Comparison of ENCODE assay signal across 31 cellular contexts in the genomic region with DNA sequence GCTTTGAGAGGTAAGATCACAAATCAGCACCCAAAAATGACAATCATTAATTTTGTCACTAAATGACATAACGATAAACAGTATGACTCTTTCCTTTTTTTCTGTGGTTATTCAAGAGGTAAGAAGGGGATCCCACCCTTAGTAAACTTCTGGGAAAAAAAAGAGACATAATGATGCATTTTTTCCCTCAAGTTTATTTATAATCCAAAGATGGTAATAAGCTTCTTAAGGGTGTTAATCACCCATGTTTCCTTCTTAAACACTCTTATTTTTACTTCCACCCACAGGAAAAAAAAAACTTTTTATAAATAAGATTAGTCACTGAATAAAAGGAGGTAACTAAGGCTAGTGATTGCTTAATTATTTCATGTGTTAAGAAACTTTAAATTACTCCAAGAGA. TPM values are rescaled to one million over a fixed set of nuclear protein-coding genes. Genes with fewer than 3 reads are reported as not detected.
DNase-seq lines count a peak whose midpoint lies in the region; ATAC-seq and TF ChIP-seq lines count a peak whose summit lies in the region.
"Had no signal": no experiment of that assay in that cellular context is flagged by ENCODE, and none has a peak within 500 bp of the region (broad histone marks: within the 10 kb centered on the region; RNA-seq: fewer than 3 reads in every experiment).

No MANE protein-coding gene starts in this region.

- BruUV-seq in A673 (replicated peaks; lab: Mats Ljungman, UMichigan): no TSS peak

- H3K27ac ChIP-seq in A673 (ENCODE audit: low read depth, low read length, poor library complexity, severe bottlenecking) (no peak overlapping the region), GM23248 (no peak overlapping the region)
- H3K27ac ChIP-seq: SJSA1 had no signal

- H3K4me1 ChIP-seq in A673 (ENCODE audit: insufficient read depth, low read length, poor library complexity, severe bottlenecking) (peaks cover 36% of the 10 kb centered on the region), GM23248 (ENCODE audit: insufficient read depth) (peaks cover 7% of the 10 kb centered on the region; the same call in 1 of the 2 replicates)
- H3K4me1 ChIP-seq: SJSA1 had no signal

- H3K4me3 ChIP-seq in A673 (ENCODE audit: low read depth, low read length, poor library complexity, severe bottlenecking) (no peak overlapping the region), GM23248 (no peak overlapping the region)
- H3K4me3 ChIP-seq: BLaER1 treated with 17β-estradiol and CSF1 and Interleukin-3, amounts not matched to agents 10 nM and 100 nM; SJSA1 had no signal

- H3F3A ChIP-seq in GM23248 (ENCODE audit: insufficient read depth): no peaks in the 10 kb centered on the region

- H3K79me2 ChIP-seq in GM23248 (ENCODE audit: insufficient read depth): no peaks in the 10 kb centered on the region

- H3K9me2 ChIP-seq in GM23248 (ENCODE audit: insufficient read depth): no peaks in the 10 kb centered on the region

- H4K20me1 ChIP-seq in GM23248 (ENCODE audit: insufficient read depth): no peaks in the 10 kb centered on the region
- H4K20me1 ChIP-seq: BLaER1 treated with 17β-estradiol and CSF1 and Interleukin-3, amounts not matched to agents 10 nM and 100 nM had no signal

- intact Hi-C loops in activated CD8-positive, alpha-beta T cell treated with anti-CD3 and anti-CD28 coated beads for 36 hours (cut with micrococcal nuclease): no loop called here
- intact Hi-C loops in A673 (cut with micrococcal nuclease; ENCODE audit: unreplicated experiment): no loop called here

- H3K36me3 Mint-ChIP-seq in activated CD8-positive, alpha-beta T cell treated with anti-CD3 and anti-CD28 coated beads for 36 hours (ENCODE audit: low read depth): no peaks in the 10 kb centered on the region
- no peaks in the 10 kb centered on the region for H3K36me3 Mint-ChIP-seq in activated CD8-positive, alpha-beta T cell treated with anti-CD3 and anti-CD28 coated beads, Interleukin-2, amount 10 ng/mL, durations not matched to agents 7 days and 5 days (ENCODE audit: low read depth)
- H3K36me3 Mint-ChIP-seq: CD4-positive, alpha-beta memory T cell had no signal

- peaks cover 1% of the 10 kb centered on the region for H3K27me3 Mint-ChIP-seq in activated CD8-positive, alpha-beta T cell treated with anti-CD3 and anti-CD28 coated beads for 36 hours
- peaks cover 7% of the 10 kb centered on the region for H3K27me3 Mint-ChIP-seq in activated CD8-positive, alpha-beta T cell treated with anti-CD3 and anti-CD28 coated beads, Interleukin-2, amount 10 ng/mL, durations not matched to agents 7 days and 5 days (ENCODE audit: low read depth)
- H3K27me3 Mint-ChIP-seq: CD4-positive, alpha-beta memory T cell had no signal

- 96 to 100% methylated on average over 1 of the region's 1 CpG for WGBS in GM23248 (ENCODE audit: low coverage in 1 of 2, low lambda C conversion rate in 2 of 2, missing lambda C conversion rate in 2 of 2), 2 experiments

- no peaks in the 10 kb centered on the region for H3K9me3 Mint-ChIP-seq in activated CD8-positive, alpha-beta T cell treated with anti-CD3 and anti-CD28 coated beads for 36 hours
- no peaks in the 10 kb centered on the region for H3K9me3 Mint-ChIP-seq in activated CD8-positive, alpha-beta T cell treated with anti-CD3 and anti-CD28 coated beads, Interleukin-2, amount 10 ng/mL, durations not matched to agents 7 days and 5 days (ENCODE audit: insufficient read depth)
- H3K9me3 Mint-ChIP-seq: CD4-positive, alpha-beta memory T cell had no signal

- no peak for DNase-seq in activated CD8-positive, alpha-beta T cell treated with anti-CD3 and anti-CD28 coated beads for 36 hours
- DNase-seq in activated CD8-positive, alpha-beta T cell treated with anti-CD3 and anti-CD28 coated beads, Interleukin-2, amount 10 ng/mL, durations not matched to agents 7 days and 5 days: no peak
- DNase-seq in A673 (ENCODE audit: low spot score) (peak; percentile 68), GM23248 (peak; percentile 13), renal cortical epithelial cell (ENCODE audit: low read depth) (peak; percentile 63)
- DNase-seq: AML-193; CD4-positive, alpha-beta memory T cell; COR-L47; DMS 273 treated with DMSO at 0.1 percent for 48 hours; DMS79; EL; GF-D8; HCEC 1CT; IMR-90; KG1; NCI-H1048; NCI-H1417 treated with DMSO at 0.1 percent for 48 hours; NCI-H1694 treated with DMSO at 0.1 percent for 48 hours; NCI-H2081; NCI-H226; NCI-H510A; NCI-H69; Right ventricle myocardium superior; RPMI8226 had no signal

- no peak overlapping the region for H3K9ac ChIP-seq in GM23248
- H3K9ac ChIP-seq: BLaER1 treated with 17β-estradiol and CSF1 and Interleukin-3, amounts not matched to agents 10 nM and 100 nM had no signal

- ATAC-seq in activated CD8-positive, alpha-beta T cell treated with anti-CD3 and anti-CD28 coated beads for 36 hours: peak; percentile 45
- ATAC-seq in activated CD8-positive, alpha-beta T cell treated with anti-CD3 and anti-CD28 coated beads, Interleukin-2, amount 10 ng/mL, durations not matched to agents 7 days and 5 days: no peak
- ATAC-seq in GM21360 (IDR thresholded peaks at IDR 0.05; ENCODE audit: unreplicated experiment) (no peak), HG02973 (IDR thresholded peaks at IDR 0.05; ENCODE audit: unreplicated experiment) (no peak)

- no peak overlapping the region for H3K27ac Mint-ChIP-seq in activated CD8-positive, alpha-beta T cell treated with anti-CD3 and anti-CD28 coated beads for 36 hours
- H3K27ac Mint-ChIP-seq in activated CD8-positive, alpha-beta T cell treated with anti-CD3 and anti-CD28 coated beads, Interleukin-2, amount 10 ng/mL, durations not matched to agents 7 days and 5 days: no peak overlapping the region
- H3K27ac Mint-ChIP-seq: CD4-positive, alpha-beta memory T cell had no signal

- H3K9me3 ChIP-seq in A673 (ENCODE audit: low read depth, low read length, poor library complexity, severe bottlenecking): no peaks in the 10 kb centered on the region
- no peaks in the 10 kb centered on the region for H3K9me3 ChIP-seq in GM23248 (ENCODE audit: low read depth)
- H3K9me3 ChIP-seq: BLaER1 treated with 17β-estradiol and CSF1 and Interleukin-3, amounts not matched to agents 10 nM and 100 nM; SJSA1 had no signal

- CTCF ChIA-PET in activated CD8-positive, alpha-beta T cell treated with anti-CD3 and anti-CD28 coated beads for 36 hours (lab: Charles Lee): interaction anchor here (1.0 to 1.8 kb wide), 3 partner anchors 9 to 140 kb away, joined by 4 to 5 read pairs (median 5); no protein-coding TSS in a partner anchor
- CTCF ChIA-PET in activated CD8-positive, alpha-beta T cell treated with anti-CD3 and anti-CD28 coated beads, Interleukin-2, amount 10 ng/mL, durations not matched to agents 7 days and 5 days (lab: Charles Lee): no interaction called here
- CTCF ChIA-PET in A673 (lab: Charles Lee): interaction anchor here (0.6 kb wide), 1 partner anchor 18 kb away, joined by 3 read pairs; no protein-coding TSS in a partner anchor

- H3K4me3 Mint-ChIP-seq in activated CD8-positive, alpha-beta T cell treated with anti-CD3 and anti-CD28 coated beads for 36 hours: no peak overlapping the region
- H3K4me3 Mint-ChIP-seq in activated CD8-positive, alpha-beta T cell treated with anti-CD3 and anti-CD28 coated beads, Interleukin-2, amount 10 ng/mL, durations not matched to agents 7 days and 5 days: no peak overlapping the region
- H3K4me3 Mint-ChIP-seq: CD4-positive, alpha-beta memory T cell had no signal

- H3K36me3 ChIP-seq in A673 (ENCODE audit: insufficient read depth, low read length, poor library complexity, severe bottlenecking): no peaks in the 10 kb centered on the region
- H3K36me3 ChIP-seq in GM23248 (ENCODE audit: low read depth): no peaks in the 10 kb centered on the region
- H3K36me3 ChIP-seq: BLaER1 treated with 17β-estradiol and CSF1 and Interleukin-3, amounts not matched to agents 10 nM and 100 nM; SJSA1 had no signal

- no peaks in the 10 kb centered on the region for H3K27me3 ChIP-seq in A673 (replicated peaks; ENCODE audit: insufficient read depth, low read depth, low read length, poor library complexity)
- no peaks in the 10 kb centered on the region for H3K27me3 ChIP-seq in GM23248 (replicated peaks; ENCODE audit: insufficient read depth)

- no peak for TF ChIP-seq CTCF in activated CD8-positive, alpha-beta T cell treated with anti-CD3 and anti-CD28 coated beads for 36 hours (IDR thresholded peaks at IDR 0.05)
- no peak for TF ChIP-seq CTCF in A673 (conservative IDR thresholded peaks at IDR 0.05; ENCODE audit: low read depth, low read length)

- peaks cover 22% of the 10 kb centered on the region for H3K4me1 Mint-ChIP-seq in activated CD8-positive, alpha-beta T cell treated with anti-CD3 and anti-CD28 coated beads for 36 hours (ENCODE audit: low read depth)
- peaks cover 12% of the 10 kb centered on the region for H3K4me1 Mint-ChIP-seq in activated CD8-positive, alpha-beta T cell treated with anti-CD3 and anti-CD28 coated beads, Interleukin-2, amount 10 ng/mL, durations not matched to agents 7 days and 5 days (ENCODE audit: low read depth)

- H3K4me2 ChIP-seq in GM23248 (ENCODE audit: unreplicated experiment): no peak overlapping the region

- no peak overlapping the region for H2AFZ ChIP-seq in GM23248

- in situ Hi-C loops in GM23248 (cut with MboI): no loop called here

- POLR2A ChIA-PET in activated CD8-positive, alpha-beta T cell treated with anti-CD3 and anti-CD28 coated beads for 36 hours (lab: Charles Lee): no interaction called here
- POLR2A ChIA-PET in activated CD8-positive, alpha-beta T cell treated with anti-CD3 and anti-CD28 coated beads, Interleukin-2, amount 10 ng/mL, durations not matched to agents 7 days and 5 days (lab: Charles Lee): no interaction called here
- POLR2A ChIA-PET in A673 (lab: Charles Lee; ENCODE audit: low non-redundant PET): no interaction called here

RNA-seq across cellular contexts. Expression of a gene that starts 24.7 kb away (rescaled TPM):
- 10 to 100 TPM; 27.5 to 29.4 TPM for total RNA-seq in activated CD8-positive, alpha-beta T cell treated with anti-CD3 and anti-CD28 coated beads for 36 hours
- 10 to 100 TPM; 13.8 to 15.7 TPM for total RNA-seq in activated CD8-positive, alpha-beta T cell treated with anti-CD3 and anti-CD28 coated beads, Interleukin-2, amount 10 ng/mL, durations not matched to agents 7 days and 5 days
- 0.28 TPM in 1 of 2 replicates, not detected in the other for total RNA-seq in A673 (2021)
- total RNA-seq in GM23248 (2014; rRNA removed; shearing (Covaris generic)): not detected in 2 replicates
- not detected in 2 replicates for polyA plus RNA-seq in GM23248 (2016; fragmentation: Nextera tagmentation; extraction: Ambion mirVana)
- total RNA-seq in renal cortical epithelial cell: not detected in 2 replicates
- total RNA-seq: A172, H1, IMR-90, SJSA1 had no signal
- polyA plus RNA-seq: AG04450, H1, IMR-90 had no signal

RNA-seq across cellular contexts. Expression of a gene that starts 35.7 kb away (rescaled TPM):
- not detected for total RNA-seq in activated CD8-positive, alpha-beta T cell treated with anti-CD3 and anti-CD28 coated beads for 36 hours
- total RNA-seq in activated CD8-positive, alpha-beta T cell treated with anti-CD3 and anti-CD28 coated beads, Interleukin-2, amount 10 ng/mL, durations not matched to agents 7 days and 5 days: not detected
- total RNA-seq in A673 (2021) (0.09 TPM in 1 of 2 replicates, not detected in the other), renal cortical epithelial cell (not detected in 2 replicates)
- total RNA-seq in GM23248 (2014; rRNA removed; shearing (Covaris generic)): not detected in 2 replicates
- not detected in 2 replicates for polyA plus RNA-seq in GM23248 (2016; fragmentation: Nextera tagmentation; extraction: Ambion mirVana)
- total RNA-seq: A172; CD4-positive, alpha-beta memory T cell; H1; IMR-90; SJSA1 had no signal
- polyA plus RNA-seq: AG04450; CD4-positive, alpha-beta memory T cell; H1; IMR-90 had no signal

Comparison
In these comparisons a context has a peak if more than half of its experiments do, and no peak if none do; other contexts are left out.
1. DNase-seq: peak in A673 (single experiment), GM23248 (single experiment) and renal cortical epithelial cell (single experiment); none in activated CD8-positive, alpha-beta T cell treated with anti-CD3 and anti-CD28 coated beads for 36 hours (single experiment) and activated CD8-positive, alpha-beta T cell treated with anti-CD3 and anti-CD28 coated beads, Interleukin-2, amount 10 ng/mL, durations not matched to agents 7 days and 5 days (single experiment).
2. RNA of a gene that starts 24.7 kb away (total RNA-seq): 27.5 to 29.4 TPM in activated CD8-positive, alpha-beta T cell treated with anti-CD3 and anti-CD28 coated beads for 36 hours and 13.8 to 15.7 TPM in activated CD8-positive, alpha-beta T cell treated with anti-CD3 and anti-CD28 coated beads, Interleukin-2, amount 10 ng/mL, durations not matched to agents 7 days and 5 days; 0.28 TPM in A673, not detected in GM23248 and not detected in renal cortical epithelial cell; every median in the first group is over 10 times any median in the second.